15 cellular contexts compared by ENCODE assay signal in genomic region chr22:26781591-26781990, GRCh38.
DNase-seq lines count a peak whose midpoint lies in the region; ATAC-seq and TF ChIP-seq lines count a peak whose summit lies in the region.
"Had no signal": no experiment of that assay in that cellular context is flagged by ENCODE, and none has a peak within 500 bp of the region (broad histone marks: within the 10 kb centered on the region; RNA-seq: fewer than 3 reads in every experiment).

No MANE protein-coding gene starts in this region.

- DNase-seq in cardiac muscle cell (ENCODE audit: low read depth in 1 of 2, low spot score in 1 of 2) (peak in 1 of 2 donors; percentile 26), left cardiac atrium (no peak), NCI-H526 treated with DMSO at 0.1 percent for 48 hours (lab: John Stamatoyannopoulos, UW) (peak; percentile 73), neural crest cell (ENCODE audit: low read depth, low spot score) (no peak), activated gamma-delta T cell (lab: John Stamatoyannopoulos, UW) (no peak)
- DNase-seq: Caco-2; CD8-positive, alpha-beta memory T cell; DND-41; GF-D8; HCEC 1CT; HFFc6 had no signal

- no peaks in the 10 kb centered on the region for H3K36me3 ChIP-seq in cardiac muscle cell

- TF ChIP-seq CTCF in cardiac muscle cell (IDR thresholded peaks at IDR 0.05; ENCODE audit: low read depth, low read length) (no peak), neural crest cell (conservative IDR thresholded peaks at IDR 0.05) (no peak)

- peak overlapping the region; percentile 11 for H3K27ac ChIP-seq in cardiac muscle cell
- H3K27ac ChIP-seq: A549, BLaER1, HL-60 had no signal

- H3K36me3 Mint-ChIP-seq in neural crest cell (ENCODE audit: low read depth) = peaks cover 18% of the 10 kb centered on the region

- H3K4me1 Mint-ChIP-seq in neural crest cell = peaks cover 20% of the 10 kb centered on the region

- H3K9me3 ChIP-seq in cardiac muscle cell (ENCODE audit: low read depth) = no peaks in the 10 kb centered on the region
- H3K9me3 ChIP-seq: Caco-2 had no signal

- H3K9me3 Mint-ChIP-seq in neural crest cell = no peaks in the 10 kb centered on the region
- H3K9me3 Mint-ChIP-seq: CD8-positive, alpha-beta memory T cell; HFFc6 had no signal

- peak overlapping the region; percentile 15 for H3K27ac Mint-ChIP-seq in neural crest cell (ENCODE audit: unreplicated experiment)
- H3K27ac Mint-ChIP-seq: HFFc6 had no signal

- intact Hi-C loops in left cardiac atrium (cut with DNase I) = no loop called here

- H3K27me3 ChIP-seq in cardiac muscle cell = no peaks in the 10 kb centered on the region
- H3K27me3 ChIP-seq: BLaER1 had no signal

- ATAC-seq in left cardiac atrium (no peak), HG03196 (IDR thresholded peaks at IDR 0.05; ENCODE audit: unreplicated experiment) (no peak)
- ATAC-seq: A549 had no signal

- H3K27me3 Mint-ChIP-seq in neural crest cell (ENCODE audit: low read depth) = no peaks in the 10 kb centered on the region
- H3K27me3 Mint-ChIP-seq: CD8-positive, alpha-beta memory T cell had no signal

- no peak overlapping the region for H3K4me3 ChIP-seq in cardiac muscle cell
- H3K4me3 ChIP-seq: A549, BLaER1 had no signal

- H3K4me1 ChIP-seq in cardiac muscle cell (ENCODE audit: low read depth) = peaks cover 36% of the 10 kb centered on the region
- H3K4me1 ChIP-seq: Caco-2 had no signal

- no peak overlapping the region for H3K4me3 Mint-ChIP-seq in neural crest cell
- H3K4me3 Mint-ChIP-seq: CD8-positive, alpha-beta memory T cell; HFFc6 had no signal
